In genomic region chr4:139920552-139920951, GRCh38 we compare ENCODE assay signal across 16 cellular contexts.
DNase-seq lines count a peak whose midpoint lies in the region; ATAC-seq and TF ChIP-seq lines count a peak whose summit lies in the region.
"Had no signal": no experiment of that assay in that cellular context is flagged by ENCODE, and none has a peak within 500 bp of the region (broad histone marks: within the 10 kb centered on the region; RNA-seq: fewer than 3 reads in every experiment).

No MANE protein-coding gene starts in this region.

- intact Hi-C loops in body of pancreas (cut with DNase I), result no loop called here
- intact Hi-C loops in left lung (cut with DNase I), result no loop called here

- H3K4me3 ChIP-seq in body of pancreas, result no peak overlapping the region
- no peak overlapping the region for H3K4me3 ChIP-seq in left lung
- no peak overlapping the region for H3K4me3 ChIP-seq in skeletal muscle tissue (ENCODE audit: low read length in 3 of 3)

- no peak for ATAC-seq in body of pancreas
- ATAC-seq in left lung, result no peak
- ATAC-seq in omental fat pad (ENCODE audit: low FRiP score), result no peak
- ATAC-seq: activated CD4-positive, alpha-beta T cell treated with anti-CD3 and anti-CD28 coated beads for 36 hours; effector memory CD8-positive, alpha-beta T cell; HCT116; sciatic nerve; stimulated activated naive CD8-positive, alpha-beta T cell treated with anti-CD3 and anti-CD28 coated beads, Interleukin-15, Interleukin-2, amounts not matched to agents 100 U/mL and 50 U/mL, for 24 hours had no signal

- H3K4me1 ChIP-seq in body of pancreas, result peaks cover 75% of the 10 kb centered on the region
- peaks cover 12 to 30% of the 10 kb centered on the region in 2 donors for H3K4me1 ChIP-seq in left lung
- H3K4me1 ChIP-seq in skeletal muscle tissue (ENCODE audit: control insufficient read depth in 3 of 3, insufficient read depth in 3 of 3, low read length in 3 of 3), result peaks cover 48 to 57% (median 50%) of the 10 kb centered on the region in 3 donors

- H3K9ac ChIP-seq in skeletal muscle tissue (ENCODE audit: low read depth in 1 of 3, low read length in 3 of 3), result no peak overlapping the region

- in situ Hi-C loops in G401 (cut with HindIII; ENCODE audit: low sequenced_read_pairs) (no loop called here), GM13976 (cut with MboI; ENCODE audit: low sequenced_read_pairs, unreplicated experiment) (no loop called here)

- no peak for TF ChIP-seq CTCF in body of pancreas (IDR thresholded peaks at IDR 0.05)
- TF ChIP-seq CTCF in left lung (IDR thresholded peaks at IDR 0.05), result no peak
- TF ChIP-seq CTCF in omental fat pad (IDR thresholded peaks at IDR 0.05), result no peak
- no peak for TF ChIP-seq CTCF in GM13976 (IDR thresholded peaks at IDR 0.05; ENCODE audit: borderline replicate concordance, control extremely low read depth, extremely low read depth, insufficient read depth, missing control alignments)

- DNase-seq in G401 (ENCODE audit: low spot score), result peak; percentile 91
- no peak for DNase-seq in body of pancreas
- no peak for DNase-seq in left lung
- no peak for DNase-seq in omental fat pad (ENCODE audit: low spot score)
- no peak for DNase-seq in GM13976 (ENCODE audit: low spot score)
- no peak for DNase-seq in NK-92 (lab: John Stamatoyannopoulos, UW; ENCODE audit: unreplicated experiment)
- DNase-seq in CD1c-positive myeloid dendritic cell (ENCODE audit: extremely low spot score), result no peak
- DNase-seq: activated CD4-positive, alpha-beta T cell treated with anti-CD3 and anti-CD28 coated beads for 36 hours; activated naive CD4-positive, alpha-beta T cell treated with anti-CD3 and anti-CD28 coated beads, Interleukin-2, amount 50 U/mL, for 16 hours; effector memory CD8-positive, alpha-beta T cell; foreskin melanocyte; stimulated activated naive CD8-positive, alpha-beta T cell treated with anti-CD3 and anti-CD28 coated beads, Interleukin-15, Interleukin-2, amounts not matched to agents 100 U/mL and 50 U/mL, for 24 hours had no signal

- WGBS in body of pancreas, 2 donors, result 65 to 67% methylated on average over 3 of the region's 3 CpGs

- H3K27ac ChIP-seq in body of pancreas, result peak overlapping the region; percentile 4 to 81 (median 65)
- H3K27ac ChIP-seq in left lung, result peak overlapping the region; percentile 46 to 75
- H3K27ac ChIP-seq in skeletal muscle tissue (ENCODE audit: low read depth, low read length), result peak overlapping the region; percentile 80
- H3K27ac ChIP-seq: RWPE1 had no signal

- H3K27me3 ChIP-seq in body of pancreas, result no peaks in the 10 kb centered on the region
- H3K27me3 ChIP-seq in left lung, result no peaks in the 10 kb centered on the region
- no peaks in the 10 kb centered on the region for H3K27me3 ChIP-seq in skeletal muscle tissue (ENCODE audit: control insufficient read depth in 3 of 3, insufficient read depth in 3 of 3, low read length in 3 of 3)

- H3K36me3 ChIP-seq in body of pancreas (replicated peaks in 1 of 2; ENCODE audit: insufficient read depth in 1 of 2, low read depth in 2 of 2), result no peaks in the 10 kb centered on the region
- no peaks in the 10 kb centered on the region for H3K36me3 ChIP-seq in left lung
- no peaks in the 10 kb centered on the region for H3K36me3 ChIP-seq in skeletal muscle tissue (ENCODE audit: control insufficient read depth in 3 of 3, insufficient read depth in 3 of 3, low read length in 3 of 3)

- H3K9me3 ChIP-seq in body of pancreas (no peaks in the 10 kb centered on the region), left lung (no peaks in the 10 kb centered on the region), skeletal muscle tissue (ENCODE audit: control insufficient read depth in 3 of 3, low read length in 3 of 3) (no peaks in the 10 kb centered on the region)

- no peak for TF ChIP-seq POLR2A in body of pancreas (IDR thresholded peaks at IDR 0.05)
